ENCODE assay signal across 8 cellular contexts in genomic region chr1:16367258-16367967, GRCh38. TPM values are rescaled to one million over a fixed set of nuclear protein-coding genes. Genes with fewer than 3 reads are reported as not detected.
DNase-seq lines count a peak whose midpoint lies in the region; ATAC-seq and TF ChIP-seq lines count a peak whose summit lies in the region.

No MANE protein-coding gene starts in this region.

- peak overlapping the region; percentile 88 for H3K27ac Mint-ChIP-seq in activated T-cell treated with anti-CD3 and anti-CD28 coated beads, Interleukin-2, amount 50 U/mL, for 72 hours
- peak overlapping the region; percentile 92 to 99 (median 94) for H3K27ac Mint-ChIP-seq in nephron

- peak overlapping the region; percentile 94 to 96 for H3K4me3 Mint-ChIP-seq in activated T-cell treated with anti-CD3 and anti-CD28 coated beads, Interleukin-2, amount 50 U/mL, for 72 hours
- H3K4me3 Mint-ChIP-seq in nephron: peak overlapping the region; percentile 94 to 99 (median 97)

- no peaks in the 10 kb centered on the region for H3K27me3 Mint-ChIP-seq in activated T-cell treated with anti-CD3 and anti-CD28 coated beads, Interleukin-2, amount 50 U/mL, for 72 hours (ENCODE audit: low read depth)
- no peaks in the 10 kb centered on the region for H3K27me3 Mint-ChIP-seq in nephron (ENCODE audit: low read depth)

- peak overlapping the region; percentile 74 for H3K4me3 ChIP-seq in fibroblast of mammary gland (ENCODE audit: control insufficient read depth, low read depth, low read length)

- peak; percentile 86 for DNase-seq in COLO668 (lab: John Stamatoyannopoulos, UW; ENCODE audit: unreplicated experiment)
- peak; percentile 92 for DNase-seq in OCI-M1 (lab: John Stamatoyannopoulos, UW)
- DNase-seq in activated T-cell treated with anti-CD3 and anti-CD28 coated beads, Interleukin-2, amount 50 U/mL, for 72 hours: peak; percentile 91 to 92
- peak; percentile 76 for DNase-seq in fibroblast of mammary gland (ENCODE audit: low read depth)
- peak; percentile 88 for DNase-seq in stimulated activated naive CD8-positive, alpha-beta T cell treated with anti-CD3 and anti-CD28 coated beads, Interleukin-15, Interleukin-2, amounts not matched to agents 100 U/mL and 50 U/mL, for 24 hours

- peak; percentile 65 for ATAC-seq in GM19397 (IDR thresholded peaks at IDR 0.05; ENCODE audit: unreplicated experiment)
- peak; percentile 23 for ATAC-seq in HG03558 (IDR thresholded peaks at IDR 0.05; ENCODE audit: extremely low read depth, unreplicated experiment)
- ATAC-seq in activated T-cell treated with anti-CD3 and anti-CD28 coated beads, Interleukin-2, amount 50 U/mL, for 72 hours (replicated peaks in 1 of 2): peak; percentile 72 to 74
- ATAC-seq in stimulated activated naive CD8-positive, alpha-beta T cell treated with anti-CD3 and anti-CD28 coated beads, Interleukin-15, Interleukin-2, amounts not matched to agents 100 U/mL and 50 U/mL, for 24 hours: peak; percentile 75

- no peaks in the 10 kb centered on the region for H3K9me3 Mint-ChIP-seq in activated T-cell treated with anti-CD3 and anti-CD28 coated beads, Interleukin-2, amount 50 U/mL, for 72 hours
- H3K9me3 Mint-ChIP-seq in nephron: no peaks in the 10 kb centered on the region

- H3K4me1 Mint-ChIP-seq in activated T-cell treated with anti-CD3 and anti-CD28 coated beads, Interleukin-2, amount 50 U/mL, for 72 hours (ENCODE audit: low read depth): peaks cover 44% of the 10 kb centered on the region
- H3K4me1 Mint-ChIP-seq in nephron: peaks cover 37% of the 10 kb centered on the region

- peaks cover 3 to 7% of the 10 kb centered on the region in 2 donors for H3K36me3 Mint-ChIP-seq in activated T-cell treated with anti-CD3 and anti-CD28 coated beads, Interleukin-2, amount 50 U/mL, for 72 hours (ENCODE audit: insufficient read depth in 2 of 2)
- peaks cover under 1% of the 10 kb centered on the region for H3K36me3 Mint-ChIP-seq in nephron (ENCODE audit: low read depth)

- TF ChIP-seq CTCF in fibroblast of mammary gland (conservative IDR thresholded peaks at IDR 0.05; ENCODE audit: control insufficient read depth, insufficient read depth, low read depth, low read length) (no peak), nephron (IDR thresholded peaks at IDR 0.05; ENCODE audit: unreplicated experiment in 3 of 3) (peak in 1 of 3 experiments; percentile 21)

RNA-seq across cellular contexts. Expression of gene SZRD1, which starts 0.4 kb away (rescaled TPM):
- total RNA-seq in activated T-cell treated with anti-CD3 and anti-CD28 coated beads, Interleukin-2, amount 50 U/mL, for 72 hours: 100 to 1,000 TPM; 145 to 151 TPM

RNA-seq across cellular contexts. Expression of gene FBXO42, which starts 15.1 kb away (rescaled TPM):
- 10 to 100 TPM; 18.2 to 23.7 TPM for total RNA-seq in activated T-cell treated with anti-CD3 and anti-CD28 coated beads, Interleukin-2, amount 50 U/mL, for 72 hours

Comparison
In these comparisons a context has a peak if more than half of its experiments do, and no peak if none do; other contexts are left out.
1. Peak in every context shown above with its lines: DNase-seq, ATAC-seq and H3K4me3 ChIP-seq.
2. ATAC-seq: peak in every context shown above with its lines; median percentile 75 in stimulated activated naive CD8-positive, alpha-beta T cell treated with anti-CD3 and anti-CD28 coated beads, Interleukin-15, Interleukin-2, amounts not matched to agents 100 U/mL and 50 U/mL, for 24 hours; 73 in activated T-cell treated with anti-CD3 and anti-CD28 coated beads, Interleukin-2, amount 50 U/mL, for 72 hours; 65 in GM19397; 23 in HG03558.